ENCODE assay signal across 15 cellular contexts in the genomic region with DNA sequence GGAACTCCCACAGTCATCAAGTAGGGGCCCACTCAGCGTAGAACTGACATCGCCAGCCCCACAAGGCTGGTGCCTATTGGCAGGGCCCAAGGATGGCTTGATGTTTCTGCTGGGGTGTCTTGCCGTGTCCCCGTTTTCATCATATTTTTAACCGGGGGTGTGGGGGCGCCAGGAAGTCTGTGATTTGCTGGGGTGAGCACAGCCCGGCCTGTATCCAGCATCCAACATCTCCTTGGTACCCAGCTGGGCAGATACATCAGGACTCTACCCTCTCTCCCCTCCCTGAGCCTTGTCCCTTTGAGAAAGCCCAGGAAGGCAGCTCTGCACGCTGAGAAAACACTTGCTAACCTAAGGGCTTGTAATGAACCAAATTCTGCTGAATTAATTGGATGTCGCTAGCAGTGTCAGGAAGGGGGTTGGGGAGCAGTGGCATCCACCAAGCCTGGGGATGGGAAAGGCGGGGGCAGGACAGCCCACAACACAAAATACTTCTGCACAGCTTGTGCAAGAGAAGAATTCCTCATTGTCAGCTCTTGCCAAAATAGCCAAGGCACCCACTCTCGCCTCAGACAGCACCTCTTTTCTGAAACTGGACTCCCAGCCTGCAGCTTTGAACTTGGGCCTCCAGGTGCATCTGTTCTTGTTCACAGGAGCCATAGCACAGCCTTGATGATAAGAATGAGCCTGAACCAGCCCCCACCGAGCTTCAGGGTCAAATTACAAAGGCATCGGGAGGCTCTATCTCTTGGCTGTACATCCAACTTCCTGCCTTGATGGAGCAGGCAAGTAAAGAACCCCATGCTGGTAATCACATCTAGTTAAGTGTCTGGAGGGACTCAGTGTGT.
DNase-seq lines count a peak whose midpoint lies in the region; ATAC-seq, FAIRE-seq and TF ChIP-seq lines count a peak whose summit lies in the region.
"Had no signal": no experiment of that assay in that cellular context is flagged by ENCODE, and none has a peak within 500 bp of the region (broad histone marks: within the 10 kb centered on the region; RNA-seq: fewer than 3 reads in every experiment).

No MANE protein-coding gene starts in this region.

- WGBS in body of pancreas, 2 donors: 62 to 65% methylated on average over 13 of the region's 13 CpGs
- WGBS in pancreas, 2 donors: 59 to 61% methylated on average over 13 of the region's 13 CpGs

- intact Hi-C loops in body of pancreas (cut with DNase I) (no loop called here), pancreas (cut with DNase I) (no loop called here)
- intact Hi-C loops in activated naive CD4-positive, alpha-beta T cell treated with anti-CD3 and anti-CD28 coated beads for 36 hours (cut with micrococcal nuclease): no loop called here

- H3K4me3 Mint-ChIP-seq in activated naive CD4-positive, alpha-beta T cell treated with anti-CD3 and anti-CD28 coated beads for 36 hours: no peak overlapping the region
- H3K4me3 Mint-ChIP-seq: activated CD8-positive, alpha-beta T cell treated with anti-CD3 and anti-CD28 coated beads for 36 hours; nephron had no signal

- H3K4me3 ChIP-seq in body of pancreas: no peak overlapping the region
- no peak overlapping the region for H3K4me3 ChIP-seq in pancreas
- H3K4me3 ChIP-seq: heart right ventricle had no signal

- no peaks in the 10 kb centered on the region for H3K27me3 ChIP-seq in body of pancreas
- no peaks in the 10 kb centered on the region for H3K27me3 ChIP-seq in pancreas
- H3K27me3 ChIP-seq: heart right ventricle had no signal

- H3K36me3 ChIP-seq in body of pancreas (replicated peaks in 1 of 2; ENCODE audit: insufficient read depth in 1 of 2, low read depth in 2 of 2) (no peaks in the 10 kb centered on the region), pancreas (no peaks in the 10 kb centered on the region)
- H3K36me3 ChIP-seq: heart right ventricle had no signal

- H3K27ac Mint-ChIP-seq in activated naive CD4-positive, alpha-beta T cell treated with anti-CD3 and anti-CD28 coated beads for 36 hours: no peak overlapping the region
- H3K27ac Mint-ChIP-seq: activated CD8-positive, alpha-beta T cell treated with anti-CD3 and anti-CD28 coated beads for 36 hours; nephron had no signal

- H3K9me3 Mint-ChIP-seq in activated naive CD4-positive, alpha-beta T cell treated with anti-CD3 and anti-CD28 coated beads for 36 hours: no peaks in the 10 kb centered on the region
- H3K9me3 Mint-ChIP-seq: activated CD8-positive, alpha-beta T cell treated with anti-CD3 and anti-CD28 coated beads for 36 hours; nephron had no signal

- FAIRE-seq in pancreas (lab: Jason Lieb, UNC): no peak

- TF ChIP-seq CTCF in body of pancreas (IDR thresholded peaks at IDR 0.05) (peak in 4 of 7 experiments; percentile 14 to 20 (median 16)), pancreas (IDR thresholded peaks at IDR 0.05) (no peak)

- in situ Hi-C loops in ACHN (cut with HindIII; ENCODE audit: low pct_ligation_motif_present, low pct_unique_long_range_greater_than_20kb, low sequenced_read_pairs): no loop called here

- no peaks in the 10 kb centered on the region for H3K9me3 ChIP-seq in body of pancreas
- H3K9me3 ChIP-seq in pancreas: no peaks in the 10 kb centered on the region
- H3K9me3 ChIP-seq: heart right ventricle had no signal

- H3K27me3 Mint-ChIP-seq in activated naive CD4-positive, alpha-beta T cell treated with anti-CD3 and anti-CD28 coated beads for 36 hours (ENCODE audit: low read depth): no peaks in the 10 kb centered on the region

- CTCF ChIA-PET in activated naive CD4-positive, alpha-beta T cell treated with anti-CD3 and anti-CD28 coated beads for 36 hours (lab: Charles Lee): interaction anchor here (1.1 kb wide), 1 partner anchor 63 kb away, joined by 3 read pairs; no protein-coding TSS in a partner anchor

- H3K4me1 ChIP-seq in body of pancreas: peaks cover 56% of the 10 kb centered on the region
- H3K4me1 ChIP-seq in pancreas: peaks cover 3 to 18% (median 17%) of the 10 kb centered on the region in 3 donors

- H3K27ac ChIP-seq in body of pancreas (peak overlapping the region; percentile 69 to 77 (median 72)), pancreas (peak overlapping the region; percentile 23 to 62 (median 42))
- H3K27ac ChIP-seq: 22Rv1, heart right ventricle, RWPE1 had no signal

- peak; percentile 19 for DNase-seq in NCI-H2107 treated with DMSO at 0.1 percent for 48 hours (lab: John Stamatoyannopoulos, UW; ENCODE audit: unreplicated experiment)
- DNase-seq in NCI-H2107 (lab: John Stamatoyannopoulos, UW): no peak
- peak; percentile 74 to 88 for DNase-seq in NCI-H526 (lab: John Stamatoyannopoulos, UW)
- DNase-seq in body of pancreas: peak; percentile 78 to 91 (median 88)
- DNase-seq in pancreas: peak; percentile 55 to 86 (median 68)
- no peak for DNase-seq in SIG-M5 treated with dmso at 0.1 percent for 504 hours (lab: John Stamatoyannopoulos, UW; ENCODE audit: unreplicated experiment)
- DNase-seq in activated naive CD4-positive, alpha-beta T cell treated with anti-CD3 and anti-CD28 coated beads for 36 hours: no peak
- no peak for DNase-seq in ACHN
- DNase-seq: activated CD8-positive, alpha-beta T cell treated with anti-CD3 and anti-CD28 coated beads for 36 hours; heart right ventricle; NCI-H187 treated with DMSO at 0.1 percent for 48 hours; T-helper 9 cell had no signal

- no peaks in the 10 kb centered on the region for H3K4me1 Mint-ChIP-seq in activated naive CD4-positive, alpha-beta T cell treated with anti-CD3 and anti-CD28 coated beads for 36 hours (ENCODE audit: low read depth)
- H3K4me1 Mint-ChIP-seq: nephron had no signal

- peak; percentile 96 for ATAC-seq in body of pancreas
- ATAC-seq in pancreas: peak; percentile 91 to 96 (median 94)
- ATAC-seq: activated CD8-positive, alpha-beta T cell treated with anti-CD3 and anti-CD28 coated beads for 36 hours had no signal

- TF ChIP-seq POLR2A in body of pancreas (IDR thresholded peaks at IDR 0.05): no peak

- no peaks in the 10 kb centered on the region for H3K36me3 Mint-ChIP-seq in activated naive CD4-positive, alpha-beta T cell treated with anti-CD3 and anti-CD28 coated beads for 36 hours (ENCODE audit: low read depth)

Comparison
In these comparisons a context has a peak if more than half of its experiments do, and no peak if none do; other contexts are left out.
1. DNase-seq: peak in NCI-H2107 treated with DMSO at 0.1 percent for 48 hours (single experiment), NCI-H526 (2 of 2), body of pancreas (4 of 4) and pancreas (6 of 6); none in NCI-H2107 (single experiment), SIG-M5 treated with dmso at 0.1 percent for 504 hours (single experiment), activated naive CD4-positive, alpha-beta T cell treated with anti-CD3 and anti-CD28 coated beads for 36 hours (single experiment) and ACHN (single experiment).
2. CTCF ChIP-seq: peak in body of pancreas (4 of 7); none in pancreas (0 of 4).